ENCODE assay signal across 22 cellular contexts in the genomic region with DNA sequence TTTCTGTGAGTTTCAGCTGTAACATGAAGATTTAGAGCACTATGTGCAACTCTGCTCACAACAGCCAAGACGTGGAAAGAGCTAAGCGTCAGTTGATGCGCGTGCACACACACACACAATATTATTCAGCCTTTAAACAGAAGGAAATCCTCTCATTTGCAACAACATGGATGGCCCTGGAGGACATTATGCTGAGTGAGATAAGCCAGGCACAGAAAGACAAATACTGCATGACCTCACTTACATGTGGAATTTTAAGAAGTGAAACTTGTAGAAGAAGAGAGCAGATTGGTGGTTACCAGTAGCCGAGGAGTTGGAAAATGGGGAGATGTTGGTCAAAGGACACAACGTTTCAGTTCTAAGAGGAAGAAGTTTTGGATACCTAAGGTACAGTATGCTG.
"Had no signal": no experiment of that assay in that cellular context is flagged by ENCODE, and none has a peak within 500 bp of the region (broad histone marks: within the 10 kb centered on the region; RNA-seq: fewer than 3 reads in every experiment).

No MANE protein-coding gene starts in this region.

- H3K9me3 Mint-ChIP-seq: nephron progenitor cell had no signal

- H3K9me3 ChIP-seq: left lung, ovary, psoas muscle, stomach, testis, upper lobe of right lung had no signal

- H3K4me3 ChIP-seq: left lung, ovary, psoas muscle, stomach, testis, upper lobe of right lung had no signal

- ATAC-seq: activated T-cell treated with anti-CD3 and anti-CD28 coated beads, Interleukin-2, amount 50 U/mL, for 72 hours; effector memory CD8-positive, alpha-beta T cell; left lung; psoas muscle; right cardiac atrium; stimulated activated effector memory CD8-positive, alpha-beta T cell treated with anti-CD3 and anti-CD28 coated beads, Interleukin-12 subunit alpha, Interleukin-12 subunit beta, amount 100 ng/mL, for 72 hours; upper lobe of right lung had no signal

- H3K27ac Mint-ChIP-seq: activated naive CD4-positive, alpha-beta T cell treated with anti-CD3 and anti-CD28 coated beads, Interleukin-2, amount 50 U/mL, for 24 hours; activated T-cell treated with anti-CD3 and anti-CD28 coated beads, Interleukin-2, amount 50 U/mL, for 72 hours; effector memory CD8-positive, alpha-beta T cell; nephron progenitor cell; stimulated activated effector memory CD8-positive, alpha-beta T cell treated with anti-CD3 and anti-CD28 coated beads, Interleukin-12 subunit alpha, Interleukin-12 subunit beta, amount 100 ng/mL, for 72 hours had no signal

- H3K4me1 ChIP-seq: left lung, psoas muscle, stomach, testis, upper lobe of right lung had no signal

- H3K4me3 Mint-ChIP-seq: activated naive CD4-positive, alpha-beta T cell treated with anti-CD3 and anti-CD28 coated beads, Interleukin-2, amount 50 U/mL, for 24 hours; activated T-cell treated with anti-CD3 and anti-CD28 coated beads, Interleukin-2, amount 50 U/mL, for 72 hours; effector memory CD8-positive, alpha-beta T cell; nephron progenitor cell; stimulated activated effector memory CD8-positive, alpha-beta T cell treated with anti-CD3 and anti-CD28 coated beads, Interleukin-12 subunit alpha, Interleukin-12 subunit beta, amount 100 ng/mL, for 72 hours had no signal

- H3K27ac ChIP-seq: left lung, ovary, psoas muscle, stomach, testis, upper lobe of right lung had no signal

- DNase-seq: activated CD4-positive, CD25-positive, alpha-beta regulatory T cell treated with anti-CD3 and anti-CD28 coated beads, Interleukin-2, amount 50 U/mL, for 72 hours; activated CD8-positive, alpha-beta memory T cell treated with anti-CD3 and anti-CD28 coated beads for 24 hours; activated effector memory CD4-positive, alpha-beta T cell treated with anti-CD3 and anti-CD28 coated beads, Interleukin-2, amount 50 U/mL, for 16 hours; activated T-cell treated with anti-CD3 and anti-CD28 coated beads, Interleukin-2, amount 50 U/mL, for 72 hours; effector memory CD8-positive, alpha-beta T cell; foreskin melanocyte; glutamatergic neuron; hippocampal formation; kidney; left lung; mammary epithelial cell; nephron progenitor cell; ovary; psoas muscle; right cardiac atrium; stimulated activated CD4-positive, alpha-beta T cell treated with anti-CD3 and anti-CD28 coated beads, Interleukin-15, amount 100 ng/mL, for 24 hours; stimulated activated CD4-positive, alpha-beta T cell treated with anti-CD3 and anti-CD28 coated beads, Interleukin-4, amount 100 ng/mL, for 1 hour; stomach; testis; upper lobe of right lung had no signal

- H3K27me3 ChIP-seq: ovary, testis, upper lobe of right lung had no signal

- H3K36me3 ChIP-seq: left lung, ovary, stomach, upper lobe of right lung had no signal
